1 cellular context compared by ENCODE assay signal in the genomic region with DNA sequence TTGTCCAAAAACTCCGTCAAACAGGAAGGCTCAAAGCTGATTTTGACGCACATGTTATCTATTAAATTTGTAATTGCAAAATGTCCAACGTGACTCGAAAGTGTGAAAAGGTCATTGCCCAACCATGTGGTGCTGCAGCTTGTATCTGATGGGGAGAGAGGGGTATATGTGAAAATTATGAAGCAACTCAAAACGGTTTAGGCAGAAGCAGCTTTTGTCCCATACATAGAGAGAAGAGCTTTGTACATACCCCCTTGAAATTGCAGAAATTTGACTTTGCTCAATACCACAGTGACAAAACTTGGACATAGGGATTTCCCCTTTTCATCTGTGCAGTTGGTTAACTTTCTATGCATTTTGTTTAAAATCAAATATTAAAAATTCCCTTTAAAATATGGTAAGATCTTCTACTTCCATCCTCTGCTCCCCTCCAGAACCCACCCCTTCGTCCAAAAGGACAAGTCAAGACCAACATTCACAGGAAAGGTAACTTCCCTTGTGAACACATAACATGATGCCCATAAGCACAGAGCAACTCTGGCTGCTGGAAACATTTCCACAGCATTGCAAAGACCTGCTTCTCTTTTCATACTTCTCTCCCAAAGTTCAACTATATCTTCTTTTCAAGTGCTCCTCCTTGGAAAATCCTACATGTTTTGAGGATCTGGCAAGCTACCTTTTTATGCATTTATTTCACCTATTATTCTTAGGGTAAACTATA.
A peak's percentile ranks its signal among the peaks of the same experiment; 100 is the strongest.
TF ChIP-seq lines count a peak whose summit lies in the region.

No MANE protein-coding gene starts in this region.

TF ChIP-seq in K562, 482 proteins besides CTCF, POLR2A, EP300 and RAD21:
- TF ChIP-seq CEBPB (tag; IDR thresholded peaks at IDR 0.05) = peak; percentile 28; the same call in 1 of the 2 replicates
- TF ChIP-seq ZC3H8 (IDR thresholded peaks at IDR 0.05) = no peak
